In genomic region chr1:31183927-31184554, GRCh38 we compare ENCODE assay signal across 1 cellular context.
TF ChIP-seq lines count a peak whose summit lies in the region.

No MANE protein-coding gene starts in this region.

TF ChIP-seq in K562, 482 proteins besides CTCF, POLR2A, EP300 and RAD21 (continued from another document):
- TF ChIP-seq, protein P1, sequence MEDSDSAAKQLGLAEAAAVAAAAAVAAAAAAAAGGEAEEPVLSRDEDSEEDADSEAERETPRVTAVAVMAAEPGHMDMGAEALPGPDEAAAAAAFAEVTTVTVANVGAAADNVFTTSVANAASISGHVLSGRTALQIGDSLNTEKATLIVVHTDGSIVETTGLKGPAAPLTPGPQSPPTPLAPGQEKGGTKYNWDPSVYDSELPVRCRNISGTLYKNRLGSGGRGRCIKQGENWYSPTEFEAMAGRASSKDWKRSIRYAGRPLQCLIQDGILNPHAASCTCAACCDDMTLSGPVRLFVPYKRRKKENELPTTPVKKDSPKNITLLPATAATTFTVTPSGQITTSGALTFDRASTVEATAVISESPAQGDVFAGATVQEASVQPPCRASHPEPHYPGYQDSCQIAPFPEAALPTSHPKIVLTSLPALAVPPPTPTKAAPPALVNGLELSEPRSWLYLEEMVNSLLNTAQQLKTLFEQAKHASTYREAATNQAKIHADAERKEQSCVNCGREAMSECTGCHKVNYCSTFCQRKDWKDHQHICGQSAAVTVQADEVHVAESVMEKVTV (CRISPR knock-in tag; IDR thresholded peaks at IDR 0.05) = peak; percentile 83
